ENCODE assay signal across 20 cellular contexts in the genomic region with DNA sequence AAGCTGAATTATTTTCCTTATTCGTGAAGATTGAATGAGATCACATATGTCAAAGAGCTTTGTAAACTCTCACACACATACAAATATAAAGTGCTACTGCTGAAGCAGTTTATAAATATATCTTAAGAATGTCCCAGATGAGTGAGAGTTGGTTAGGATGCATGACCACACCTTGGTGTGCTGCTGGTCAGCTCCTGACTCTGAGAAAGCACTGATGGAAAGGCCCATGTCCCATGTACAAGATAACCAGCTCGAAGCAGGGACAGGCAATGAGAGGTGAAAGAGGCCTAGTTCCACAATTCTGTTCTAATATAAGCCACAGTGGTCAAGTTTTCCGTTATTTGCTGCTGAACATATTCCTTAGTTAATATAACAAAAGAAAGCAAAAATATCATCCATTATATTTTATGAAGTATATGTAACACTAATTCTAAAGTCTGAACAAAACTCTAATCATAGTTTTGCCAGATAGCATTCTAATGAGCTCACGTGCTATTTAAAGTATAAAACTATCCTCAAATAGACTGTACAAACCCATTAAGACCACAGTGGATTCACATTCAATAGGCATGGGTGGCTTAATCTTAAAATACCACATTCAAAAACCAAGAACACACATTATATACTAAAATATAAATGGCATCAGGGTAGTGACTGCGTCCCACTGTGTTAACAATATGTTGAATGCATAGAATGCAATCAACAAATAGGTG.
"Had no signal": no experiment of that assay in that cellular context is flagged by ENCODE, and none has a peak within 500 bp of the region (broad histone marks: within the 10 kb centered on the region; RNA-seq: fewer than 3 reads in every experiment).

No MANE protein-coding gene starts in this region.

- H3K9me3 ChIP-seq: SJCRH30 had no signal

- H3K4me3 ChIP-seq: MG63, SJCRH30 had no signal

- ATAC-seq: SK-N-SH treated with all-trans-retinoic acid at 6 μM for 48 hours had no signal

- H3K27me3 ChIP-seq: MG63, SJCRH30 had no signal

- DNase-seq: IMR-90, Karpas-422, KG1, MG63, NCI-H1092 treated with DMSO at 0.1 percent for 48 hours, NCI-H1436, NCI-H187, NCI-H2029, NCI-H2081 treated with DMSO at 0.1 percent for 48 hours, NCI-H2171, NCI-H226, NCI-H446, NCI-H510A, NCI-H524 treated with DMSO at 0.1 percent for 48 hours, NCI-H69, NCI-H774, SHP77 treated with DMSO at 0.1 percent for 48 hours, SJCRH30 had no signal

- H3K4me1 ChIP-seq: SJCRH30 had no signal

- H3K27ac ChIP-seq: RWPE1, SJCRH30 had no signal
